In genomic region chr4:5469151-5469775, GRCh38 we compare ENCODE assay signal across 21 cellular contexts.
A peak's percentile ranks its signal among the peaks of the same experiment; 100 is the strongest.
DNase-seq lines count a peak whose midpoint lies in the region; TF ChIP-seq lines count a peak whose summit lies in the region.
"Had no signal": no experiment of that assay in that cellular context is flagged by ENCODE, and none has a peak within 500 bp of the region (broad histone marks: within the 10 kb centered on the region; RNA-seq: fewer than 3 reads in every experiment).

No MANE protein-coding gene starts in this region.

- H3K79me1 ChIP-seq in neuronal stem cell (ENCODE audit: low read depth, low read length) = no peaks in the 10 kb centered on the region

- no peak overlapping the region for H2BK15ac ChIP-seq in neuronal stem cell (ENCODE audit: low read length)

- H4K91ac ChIP-seq in neuronal stem cell (ENCODE audit: low read depth, low read length, poor library complexity) = no peak overlapping the region

- no peak overlapping the region for H3K14ac ChIP-seq in neuronal stem cell (ENCODE audit: low read length)

- no peak overlapping the region for H2BK5ac ChIP-seq in neuronal stem cell (ENCODE audit: low read length)

- H3K36me3 Mint-ChIP-seq in glutamatergic neuron (ENCODE audit: unreplicated experiment) = no peaks in the 10 kb centered on the region

- H3K9me3 Mint-ChIP-seq in glutamatergic neuron (ENCODE audit: unreplicated experiment) = peaks cover 1% of the 10 kb centered on the region
- H3K9me3 Mint-ChIP-seq: CD14-positive monocyte had no signal

- no peak overlapping the region for H3K4me3 Mint-ChIP-seq in glutamatergic neuron (ENCODE audit: unreplicated experiment)
- H3K4me3 Mint-ChIP-seq: B cell, CD14-positive monocyte had no signal

- no peaks in the 10 kb centered on the region for H3K27me3 ChIP-seq in neuronal stem cell (ENCODE audit: control insufficient read depth in 3 of 3, insufficient read depth in 3 of 3, low read depth in 1 of 3, low read length in 3 of 3)
- H3K27me3 ChIP-seq: SJSA1 had no signal

- no peak overlapping the region for H4K8ac ChIP-seq in neuronal stem cell (ENCODE audit: low read depth, low read length)

- peaks cover 6% of the 10 kb centered on the region for H3K27me3 Mint-ChIP-seq in glutamatergic neuron (ENCODE audit: unreplicated experiment)
- H3K27me3 Mint-ChIP-seq: B cell had no signal

- H2BK120ac ChIP-seq in neuronal stem cell (ENCODE audit: low read depth, low read length) = no peak overlapping the region

- H3K4ac ChIP-seq in neuronal stem cell (ENCODE audit: low read length) = no peak overlapping the region

- H3K27ac ChIP-seq in neuronal stem cell (replicated peaks; ENCODE audit: low read length) (no peak overlapping the region), coronary artery (no peak overlapping the region)
- H3K27ac ChIP-seq: A549, SJSA1 had no signal

- no peak overlapping the region for H2AFZ ChIP-seq in neuronal stem cell (ENCODE audit: low read length)

- no peaks in the 10 kb centered on the region for H3K36me3 ChIP-seq in neuronal stem cell (replicated peaks in 1 of 2; ENCODE audit: control insufficient read depth in 2 of 2, insufficient read depth in 2 of 2, low read length in 2 of 2)
- H3K36me3 ChIP-seq: SJSA1 had no signal

- no peak overlapping the region for H2BK12ac ChIP-seq in neuronal stem cell (ENCODE audit: low read length)

- peaks cover 0 to 1% of the 10 kb centered on the region in 2 donors for H3K9me3 ChIP-seq in neuronal stem cell (replicated peaks in 1 of 2; ENCODE audit: control insufficient read depth in 2 of 2, insufficient read depth in 1 of 2, low read depth in 1 of 2, low read length in 2 of 2)
- H3K9me3 ChIP-seq: A549, SJSA1 had no signal

- H3K23ac ChIP-seq in neuronal stem cell (ENCODE audit: low read depth, low read length, poor library complexity) = peak overlapping the region; percentile 21

- no peak overlapping the region for H3K4me3 ChIP-seq in neuronal stem cell (ENCODE audit: low read length in 2 of 2)
- H3K4me3 ChIP-seq in coronary artery = no peak overlapping the region
- H3K4me3 ChIP-seq: A549, K562, SJSA1 had no signal

- no peak overlapping the region for H2AK5ac ChIP-seq in neuronal stem cell (ENCODE audit: low read depth, low read length)

- no CpG with 5 or more reads among the region's 8 CpGs for WGBS in neuronal stem cell (ENCODE audit: extremely low coverage in 2 of 2, insufficient read length in 2 of 2, insufficient replicate concordance in 1 of 2), 2 donors

- peaks cover 0 to under 1% of the 10 kb centered on the region in 2 donors for H3K4me1 ChIP-seq in neuronal stem cell (ENCODE audit: control insufficient read depth in 2 of 2, insufficient read depth in 1 of 2, low read depth in 1 of 2, low read length in 2 of 2)
- H3K4me1 ChIP-seq: A549, SJSA1 had no signal

- H3K9ac ChIP-seq in neuronal stem cell (ENCODE audit: low read depth, low read length, poor library complexity) = no peak overlapping the region

- H3K4me2 ChIP-seq in neuronal stem cell (ENCODE audit: insufficient read depth, low read length, poor library complexity, severe bottlenecking) = no peak overlapping the region
- H3K4me2 ChIP-seq: A549 had no signal

- peak; percentile 28 for DNase-seq in COLO668 (lab: John Stamatoyannopoulos, UW; ENCODE audit: unreplicated experiment)
- DNase-seq in NCI-H146 (lab: John Stamatoyannopoulos, UW) = peak; percentile 16
- no peak for DNase-seq in glutamatergic neuron
- DNase-seq in neuronal stem cell (ENCODE audit: low spot score) = no peak
- DNase-seq in coronary artery (ENCODE audit: low spot score) = no peak
- DNase-seq in cerebellar cortex (ENCODE audit: low spot score) = no peak
- DNase-seq in DMS53 (lab: John Stamatoyannopoulos, UW) = no peak
- DNase-seq: EL, GF-D8, H7, NCI-H1105, NCI-H1694, NCI-H2081, NCI-H2171 treated with DMSO at 0.1 percent for 48 hours, NCI-H524 treated with DMSO at 0.1 percent for 48 hours, NCI-H82 had no signal

- H3K4me1 Mint-ChIP-seq in glutamatergic neuron (ENCODE audit: low read depth, unreplicated experiment) = peaks cover 3% of the 10 kb centered on the region
- H3K4me1 Mint-ChIP-seq: B cell had no signal

- H3K27ac Mint-ChIP-seq in glutamatergic neuron (ENCODE audit: unreplicated experiment) = peak overlapping the region; percentile 31
- H3K27ac Mint-ChIP-seq: B cell, CD14-positive monocyte had no signal

- peak overlapping the region; percentile 7 for H3K18ac ChIP-seq in neuronal stem cell (ENCODE audit: low read length)

- TF ChIP-seq CTCF in glutamatergic neuron (IDR thresholded peaks at IDR 0.05; ENCODE audit: partially characterized antibody, unreplicated experiment) = no peak
- TF ChIP-seq CTCF in coronary artery (IDR thresholded peaks at IDR 0.05) = no peak

Comparison
In these comparisons a context has a peak if more than half of its experiments do, and no peak if none do; other contexts are left out.
1. DNase-seq: peak in COLO668 (single experiment) and NCI-H146 (single experiment); none in glutamatergic neuron (single experiment), neuronal stem cell (single experiment), coronary artery (single experiment), cerebellar cortex (single experiment) and DMS53 (single experiment).